11 cellular contexts compared by ENCODE assay signal in genomic region chr5:88825782-88826110, GRCh38. TPM values are rescaled to one million over a fixed set of nuclear protein-coding genes. Genes with fewer than 3 reads are reported as not detected.
DNase-seq lines count a peak whose midpoint lies in the region; ATAC-seq and TF ChIP-seq lines count a peak whose summit lies in the region.
"Had no signal": no experiment of that assay in that cellular context is flagged by ENCODE, and none has a peak within 500 bp of the region (broad histone marks: within the 10 kb centered on the region; RNA-seq: fewer than 3 reads in every experiment).

No MANE protein-coding gene starts in this region.

- peak; percentile 72 for ATAC-seq in Panc1
- ATAC-seq in psoas muscle, result peak; percentile 67 to 82 (median 82)
- ATAC-seq in HG02852 (IDR thresholded peaks at IDR 0.05; ENCODE audit: unreplicated experiment), result no peak

- POLR2A ChIA-PET in Panc1 (lab: Charles Lee), result no interaction called here

- H3K36me3 ChIP-seq in Panc1 (ENCODE audit: control insufficient read depth, insufficient read depth, low read length), result no peaks in the 10 kb centered on the region; the same call in 1 of the 2 replicates
- no peaks in the 10 kb centered on the region for H3K36me3 ChIP-seq in fibroblast of lung (ENCODE audit: control insufficient read depth, insufficient read depth, low read length)
- H3K36me3 ChIP-seq in psoas muscle (ENCODE audit: insufficient read depth in 1 of 2, low read depth in 1 of 2), result peaks cover 0 to 23% of the 10 kb centered on the region in 2 donors

- peak overlapping the region; percentile 51 for H3K4me2 ChIP-seq in fibroblast of lung (ENCODE audit: extremely low read depth, insufficient read depth, low read length)

- H3K9ac ChIP-seq in fibroblast of lung (ENCODE audit: insufficient read depth, low read length), result no peak overlapping the region

- H2AFZ ChIP-seq in fibroblast of lung (ENCODE audit: low read length), result no peak overlapping the region

- H3K4me1 ChIP-seq in Panc1 (ENCODE audit: control insufficient read depth, insufficient read depth, low read length) (peaks cover 35% of the 10 kb centered on the region), fibroblast of lung (ENCODE audit: control insufficient read depth, extremely low read depth, insufficient read depth, low read length) (peaks cover 8% of the 10 kb centered on the region), psoas muscle (peaks cover 100% of the 10 kb centered on the region)

- no peaks in the 10 kb centered on the region for H3K27me3 ChIP-seq in Panc1 (ENCODE audit: control insufficient read depth, insufficient read depth, low read length)
- H3K27me3 ChIP-seq in fibroblast of lung (ENCODE audit: control insufficient read depth, insufficient read depth, low read length), result no peaks in the 10 kb centered on the region
- H3K27me3 ChIP-seq in psoas muscle (ENCODE audit: insufficient read depth in 3 of 3, low read length in 2 of 3), result no peaks in the 10 kb centered on the region

- H3K79me2 ChIP-seq in fibroblast of lung (ENCODE audit: control insufficient read depth, insufficient read depth, low read length), result no peaks in the 10 kb centered on the region

- H4K20me1 ChIP-seq in fibroblast of lung (ENCODE audit: control insufficient read depth, extremely low read depth, insufficient read depth, low read length), result no peaks in the 10 kb centered on the region

- TF ChIP-seq CTCF in Panc1 (IDR thresholded peaks at IDR 0.05) (no peak), fibroblast of lung (conservative IDR thresholded peaks at IDR 0.05 in 1 of 2, IDR thresholded peaks at IDR 0.05 in 1 of 2; ENCODE audit: low read depth in 1 of 2, low read length in 2 of 2) (no peak), psoas muscle (IDR thresholded peaks at IDR 0.05) (no peak)

- 16 to 37% (median 22%) methylated on average over 3 of the region's 3 CpGs for WGBS in psoas muscle, 3 donors

- peak overlapping the region; percentile 80 for H3K4me3 ChIP-seq in GM08714 (ENCODE audit: low read length)
- peak overlapping the region; percentile 3 to 23; a peak in 3 of 4 replicates for H3K4me3 ChIP-seq in Panc1 (ENCODE audit: low read depth in 2 of 2, low read length in 2 of 2)
- H3K4me3 ChIP-seq in fibroblast of lung (replicated peaks in 1 of 4; ENCODE audit: control extremely low read depth in 1 of 4, insufficient read depth in 1 of 4, low read depth in 3 of 4, low read length in 4 of 4), result no peak overlapping the region
- H3K4me3 ChIP-seq in psoas muscle, result peak overlapping the region; percentile 51

- BruUV-seq in Panc1 (replicated peaks; lab: Mats Ljungman, UMichigan), result no TSS peak

- DNase-seq in Panc1 (ENCODE audit: low read depth, low spot score), result no peak
- no peak for DNase-seq in fibroblast of lung (ENCODE audit: low read depth in 2 of 2)
- no peak for DNase-seq in psoas muscle
- no peak for DNase-seq in hippocampal formation (lab: John Stamatoyannopoulos, UW)
- no peak for DNase-seq in effector CD4-positive, alpha-beta T cell
- DNase-seq in head of caudate nucleus, result no peak
- DNase-seq: activated CD4-positive, alpha-beta memory T cell treated with anti-CD3 and anti-CD28 coated beads for 36 hours; CD8-positive, alpha-beta memory T cell; NCI-H1417 treated with DMSO at 0.1 percent for 48 hours had no signal

- peak overlapping the region; percentile 91 for H3K27ac ChIP-seq in Panc1 (ENCODE audit: low read length)
- peak overlapping the region; percentile 31 for H3K27ac ChIP-seq in fibroblast of lung (ENCODE audit: insufficient read depth, low read length)
- peak overlapping the region; percentile 87 for H3K27ac ChIP-seq in psoas muscle

- CTCF ChIA-PET in Panc1 (lab: Charles Lee), result no interaction called here

- H3K9me3 ChIP-seq in Panc1 (ENCODE audit: control insufficient read depth, insufficient read depth, low read depth, low read length) (no peaks in the 10 kb centered on the region), fibroblast of lung (ENCODE audit: control insufficient read depth, insufficient read depth, low read depth, low read length) (no peaks in the 10 kb centered on the region), psoas muscle (no peaks in the 10 kb centered on the region)

- in situ Hi-C loops in Panc1 (cut with HindIII; ENCODE audit: low pct_unique_long_range_greater_than_20kb, low sequenced_read_pairs), result no loop called here

- intact Hi-C loops in Panc1 (cut with micrococcal nuclease; ENCODE audit: unreplicated experiment) (loop anchor here (5.0 kb wide), 1 partner anchor 57 kb away; the partner anchor contains the start of gene MEF2C), psoas muscle (cut with DNase I) (loop anchor here (2.0 to 5.0 kb wide), 3 partner anchors 38 to 57 kb away; partner anchors contain the start of gene MEF2C (in 1 of the 2)), head of caudate nucleus (cut with DNase I) (no loop called here)

RNA-seq across cellular contexts. Expression of gene MEF2C, which starts 57.2 kb away (rescaled TPM):
- total RNA-seq in Panc1 (2021; ENCODE audit: unreplicated experiment) (9.9 TPM), fibroblast of lung (5.4 and 12.2 TPM in 2 replicates), psoas muscle (100 to 1,000 TPM; 148 to 530 (median 257) TPM)
- 6.6 TPM for polyA plus RNA-seq in Panc1 (2012; ENCODE audit: insufficient read length)
- polyA plus RNA-seq in fibroblast of lung (9.3 and 15.7 TPM in 2 replicates), psoas muscle (10 to 100 TPM in 2 of 3 donors, 1 to 10 TPM in 1; 9.3 to 96.4 (median 32.0) TPM)
- 6.6 and 13.1 TPM in 2 replicates for polyA plus RNA-seq in fibroblast of lung (2012)
- 34.8 and 73.7 TPM in 2 replicates for polyA minus RNA-seq in fibroblast of lung (ENCODE audit: low replicate concordance)
- polyA plus RNA-seq: CD8-positive, alpha-beta memory T cell had no signal

Comparison
In these comparisons a context has a peak if more than half of its experiments do, and no peak if none do; other contexts are left out.
1. H3K4me3 ChIP-seq: peak in GM08714 (single experiment), Panc1 (2 of 2) and psoas muscle (single experiment); none in fibroblast of lung (0 of 4).
2. H3K27ac ChIP-seq: peak in every context shown above with its lines; median percentile 91 in Panc1; 87 in psoas muscle; 31 in fibroblast of lung.
3. RNA of gene MEF2C, which starts 57.2 kb away (total RNA-seq): 148 to 530 TPM in psoas muscle; 5.4 to 12.2 TPM in fibroblast of lung and 9.9 TPM in Panc1 (single experiment); every median in the first group is over 10 times any median in the second.